1 cellular context compared by ENCODE assay signal in the genomic region with DNA sequence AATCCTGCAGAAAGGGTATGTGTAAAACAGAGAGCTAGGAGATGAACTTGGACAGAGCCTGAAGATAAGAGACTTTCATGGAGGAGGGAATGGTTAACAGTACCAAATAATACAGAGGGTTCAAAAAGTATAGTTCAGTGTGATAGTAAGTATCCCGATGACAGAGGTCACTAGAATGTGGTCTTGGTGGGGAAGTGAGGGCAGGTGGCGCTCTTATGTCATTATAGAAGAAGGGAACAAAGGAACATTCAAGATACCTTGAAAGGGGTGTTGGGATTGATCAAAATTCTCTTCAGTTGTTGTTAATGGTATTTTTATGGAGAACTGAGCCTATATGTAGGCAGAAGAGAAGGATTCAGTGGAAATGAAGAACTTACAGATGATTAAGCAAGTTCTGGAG.
TF ChIP-seq lines count a peak whose summit lies in the region.

No MANE protein-coding gene starts in this region.

TF ChIP-seq in GM12878, 131 proteins besides CTCF, POLR2A, EP300 and RAD21 (continued from another document):
- TF ChIP-seq SMC3 (IDR thresholded peaks at IDR 0.05; ENCODE audit: borderline replicate concordance, low read length) (no peak), ETV6 (conservative IDR thresholded peaks at IDR 0.05 in 1 of 2, IDR thresholded peaks at IDR 0.05 in 1 of 2; ENCODE audit: borderline replicate concordance in 1 of 2, low read depth in 1 of 2) (no peak), CHD2 (IDR thresholded peaks at IDR 0.05; ENCODE audit: borderline replicate concordance, low read depth, low read length) (no peak), NFYA (IDR thresholded peaks at IDR 0.05; ENCODE audit: borderline replicate concordance, low read depth, low read length) (no peak), CEBPB (IDR thresholded peaks at IDR 0.05; ENCODE audit: borderline replicate concordance in 1 of 2, low read depth in 2 of 2, low read length in 2 of 2) (no peak), CHD4 (IDR thresholded peaks at IDR 0.05) (no peak)
- TF ChIP-seq, protein P1, sequence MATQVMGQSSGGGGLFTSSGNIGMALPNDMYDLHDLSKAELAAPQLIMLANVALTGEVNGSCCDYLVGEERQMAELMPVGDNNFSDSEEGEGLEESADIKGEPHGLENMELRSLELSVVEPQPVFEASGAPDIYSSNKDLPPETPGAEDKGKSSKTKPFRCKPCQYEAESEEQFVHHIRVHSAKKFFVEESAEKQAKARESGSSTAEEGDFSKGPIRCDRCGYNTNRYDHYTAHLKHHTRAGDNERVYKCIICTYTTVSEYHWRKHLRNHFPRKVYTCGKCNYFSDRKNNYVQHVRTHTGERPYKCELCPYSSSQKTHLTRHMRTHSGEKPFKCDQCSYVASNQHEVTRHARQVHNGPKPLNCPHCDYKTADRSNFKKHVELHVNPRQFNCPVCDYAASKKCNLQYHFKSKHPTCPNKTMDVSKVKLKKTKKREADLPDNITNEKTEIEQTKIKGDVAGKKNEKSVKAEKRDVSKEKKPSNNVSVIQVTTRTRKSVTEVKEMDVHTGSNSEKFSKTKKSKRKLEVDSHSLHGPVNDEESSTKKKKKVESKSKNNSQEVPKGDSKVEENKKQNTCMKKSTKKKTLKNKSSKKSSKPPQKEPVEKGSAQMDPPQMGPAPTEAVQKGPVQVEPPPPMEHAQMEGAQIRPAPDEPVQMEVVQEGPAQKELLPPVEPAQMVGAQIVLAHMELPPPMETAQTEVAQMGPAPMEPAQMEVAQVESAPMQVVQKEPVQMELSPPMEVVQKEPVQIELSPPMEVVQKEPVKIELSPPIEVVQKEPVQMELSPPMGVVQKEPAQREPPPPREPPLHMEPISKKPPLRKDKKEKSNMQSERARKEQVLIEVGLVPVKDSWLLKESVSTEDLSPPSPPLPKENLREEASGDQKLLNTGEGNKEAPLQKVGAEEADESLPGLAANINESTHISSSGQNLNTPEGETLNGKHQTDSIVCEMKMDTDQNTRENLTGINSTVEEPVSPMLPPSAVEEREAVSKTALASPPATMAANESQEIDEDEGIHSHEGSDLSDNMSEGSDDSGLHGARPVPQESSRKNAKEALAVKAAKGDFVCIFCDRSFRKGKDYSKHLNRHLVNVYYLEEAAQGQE (IDR thresholded peaks at IDR 0.05; ENCODE audit: low read depth, low read length) = no peak
- TF ChIP-seq, protein P2, sequence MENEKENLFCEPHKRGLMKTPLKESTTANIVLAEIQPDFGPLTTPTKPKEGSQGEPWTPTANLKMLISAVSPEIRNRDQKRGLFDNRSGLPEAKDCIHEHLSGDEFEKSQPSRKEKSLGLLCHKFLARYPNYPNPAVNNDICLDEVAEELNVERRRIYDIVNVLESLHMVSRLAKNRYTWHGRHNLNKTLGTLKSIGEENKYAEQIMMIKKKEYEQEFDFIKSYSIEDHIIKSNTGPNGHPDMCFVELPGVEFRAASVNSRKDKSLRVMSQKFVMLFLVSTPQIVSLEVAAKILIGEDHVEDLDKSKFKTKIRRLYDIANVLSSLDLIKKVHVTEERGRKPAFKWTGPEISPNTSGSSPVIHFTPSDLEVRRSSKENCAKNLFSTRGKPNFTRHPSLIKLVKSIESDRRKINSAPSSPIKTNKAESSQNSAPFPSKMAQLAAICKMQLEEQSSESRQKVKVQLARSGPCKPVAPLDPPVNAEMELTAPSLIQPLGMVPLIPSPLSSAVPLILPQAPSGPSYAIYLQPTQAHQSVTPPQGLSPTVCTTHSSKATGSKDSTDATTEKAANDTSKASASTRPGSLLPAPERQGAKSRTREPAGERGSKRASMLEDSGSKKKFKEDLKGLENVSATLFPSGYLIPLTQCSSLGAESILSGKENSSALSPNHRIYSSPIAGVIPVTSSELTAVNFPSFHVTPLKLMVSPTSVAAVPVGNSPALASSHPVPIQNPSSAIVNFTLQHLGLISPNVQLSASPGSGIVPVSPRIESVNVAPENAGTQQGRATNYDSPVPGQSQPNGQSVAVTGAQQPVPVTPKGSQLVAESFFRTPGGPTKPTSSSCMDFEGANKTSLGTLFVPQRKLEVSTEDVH (IDR thresholded peaks at IDR 0.05; ENCODE audit: low read depth, partially characterized antibody) = no peak
